Comparison of ENCODE assay signal across 8 cellular contexts in genomic region chr6:105424177-105424783, GRCh38. TPM values are rescaled to one million over a fixed set of nuclear protein-coding genes. Genes with fewer than 3 reads are reported as not detected.
A peak's percentile ranks its signal among the peaks of the same experiment; 100 is the strongest.
DNase-seq lines count a peak whose midpoint lies in the region; ATAC-seq, FAIRE-seq and TF ChIP-seq lines count a peak whose summit lies in the region.

No MANE protein-coding gene starts in this region.

- peaks cover 0 to 5% (median 0%) of the 10 kb centered on the region in 9 donors for H3K9me3 Mint-ChIP-seq in naive thymus-derived CD8-positive, alpha-beta T cell

- no peak for TF ChIP-seq POLR2A in H54 (IDR thresholded peaks at IDR 0.05; ENCODE audit: low read depth, low read length)

- H3K4me3 Mint-ChIP-seq in naive thymus-derived CD8-positive, alpha-beta T cell = no peak overlapping the region

- POLR2A ChIA-PET in naive thymus-derived CD8-positive, alpha-beta T cell (lab: Charles Lee) = no interaction called here

- peaks cover 0 to 2% (median 0%) of the 10 kb centered on the region in 5 donors for H3K27me3 Mint-ChIP-seq in naive thymus-derived CD8-positive, alpha-beta T cell

- peak; percentile 72 for DNase-seq in GM03348 (ENCODE audit: low spot score)
- peak; percentile 25 to 72 for DNase-seq in NCI-H526 (lab: John Stamatoyannopoulos, UW)
- peak; percentile 57 for DNase-seq in activated CD4-positive, alpha-beta T cell treated with anti-CD3 and anti-CD28 coated beads, Interleukin-2, amount 50 U/mL, for 1 hour
- DNase-seq in effector CD8-positive, alpha-beta T cell (lab: John Stamatoyannopoulos, UW) = peak; percentile 34
- peak; percentile 27 to 72 (median 58) for DNase-seq in naive thymus-derived CD8-positive, alpha-beta T cell
- DNase-seq in superior temporal gyrus (ENCODE audit: extremely low spot score) = peak; percentile 65
- no peak for DNase-seq in H54 (ENCODE audit: insufficient read length, low spot score)

- no peak for FAIRE-seq in H54 (lab: Jason Lieb, UNC)

- peak overlapping the region in 1 of 10 donors; percentile 29 for H3K27ac Mint-ChIP-seq in naive thymus-derived CD8-positive, alpha-beta T cell

- H3K36me3 Mint-ChIP-seq in naive thymus-derived CD8-positive, alpha-beta T cell = no peaks in the 10 kb centered on the region

- peak; percentile 59 for ATAC-seq in HG02798 (IDR thresholded peaks at IDR 0.05; ENCODE audit: poor library complexity, unreplicated experiment)
- peak; percentile 64 to 77 for ATAC-seq in naive thymus-derived CD8-positive, alpha-beta T cell

- peaks cover 0 to 6% (median under 1%) of the 10 kb centered on the region in 4 donors for H3K4me1 Mint-ChIP-seq in naive thymus-derived CD8-positive, alpha-beta T cell

RNA-seq across cellular contexts. Expression of gene PREP, which starts 21.4 kb away (rescaled TPM):
- total RNA-seq in naive thymus-derived CD8-positive, alpha-beta T cell = 10 to 100 TPM; 27.0 to 29.4 TPM
- 10 to 100 TPM; 28.5 to 40.9 (median 31.9) TPM for polyA plus RNA-seq in naive thymus-derived CD8-positive, alpha-beta T cell
